Comparison of ENCODE assay signal across 17 cellular contexts in genomic region chr9:117719161-117719560, GRCh38. TPM values are rescaled to one million over a fixed set of nuclear protein-coding genes. Genes with fewer than 3 reads are reported as not detected.
A peak's percentile ranks its signal among the peaks of the same experiment; 100 is the strongest.
DNase-seq lines count a peak whose midpoint lies in the region; ATAC-seq, FAIRE-seq and TF ChIP-seq lines count a peak whose summit lies in the region.
"Had no signal": no experiment of that assay in that cellular context is flagged by ENCODE, and none has a peak within 500 bp of the region (broad histone marks: within the 10 kb centered on the region; RNA-seq: fewer than 3 reads in every experiment).

No MANE protein-coding gene starts in this region.

- no peak for ATAC-seq in left ventricle myocardium superior
- ATAC-seq in GM21367 (IDR thresholded peaks at IDR 0.05; ENCODE audit: unreplicated experiment), result no peak

- no peaks in the 10 kb centered on the region for H3K27me3 ChIP-seq in left ventricle myocardium inferior (ENCODE audit: low read depth)
- no peaks in the 10 kb centered on the region for H3K27me3 ChIP-seq in adipocyte (replicated peaks; ENCODE audit: control insufficient read depth, insufficient read depth, low read length)
- H3K27me3 ChIP-seq in osteoblast (ENCODE audit: insufficient read depth, low read length), result no peaks in the 10 kb centered on the region
- H3K27me3 ChIP-seq in esophagus muscularis mucosa, result no peaks in the 10 kb centered on the region
- H3K27me3 ChIP-seq: SJSA1 had no signal

- DNase-seq in left ventricle myocardium inferior, result no peak
- DNase-seq in left ventricle myocardium superior, result no peak
- no peak for DNase-seq in adipocyte (ENCODE audit: low read depth)
- no peak for DNase-seq in osteoblast (ENCODE audit: insufficient read length, low spot score, missing footprints)
- no peak for DNase-seq in esophagus muscularis mucosa (ENCODE audit: extremely low spot score)
- DNase-seq in HTR-8/SVneo (ENCODE audit: insufficient read length, low spot score), result no peak
- no peak for DNase-seq in activated CD8-positive, alpha-beta memory T cell treated with anti-CD3 and anti-CD28 coated beads, Interleukin-2, amount 50 U/mL, for 4 hours
- DNase-seq: COR-L47, H7, NCI-H1417, NCI-H1930, NCI-H2171, NCI-H446, NCI-H748 treated with DMSO at 0.1 percent for 48 hours, PC-9 had no signal

- H3K4me1 ChIP-seq in left ventricle myocardium inferior, result peaks cover 97% of the 10 kb centered on the region
- peaks cover 64% of the 10 kb centered on the region for H3K4me1 ChIP-seq in adipocyte (ENCODE audit: control insufficient read depth, insufficient read depth, low read length)
- H3K4me1 ChIP-seq in osteoblast (ENCODE audit: insufficient read depth, low read length), result peaks cover 41% of the 10 kb centered on the region
- peaks cover 35 to 63% (median 46%) of the 10 kb centered on the region in 4 donors for H3K4me1 ChIP-seq in esophagus muscularis mucosa

- TF ChIP-seq EP300 in esophagus muscularis mucosa (IDR thresholded peaks at IDR 0.05), result no peak

- H3K4me2 ChIP-seq in osteoblast (ENCODE audit: insufficient read depth, low read length), result no peak overlapping the region
- H3K4me2 ChIP-seq: PC-9 had no signal

- H3K36me3 ChIP-seq in left ventricle myocardium inferior (peaks cover 10% of the 10 kb centered on the region), adipocyte (ENCODE audit: control insufficient read depth, insufficient read depth, low read length, severe bottlenecking) (peaks cover 10% of the 10 kb centered on the region), osteoblast (ENCODE audit: insufficient read depth, low read length) (peaks cover 5% of the 10 kb centered on the region), esophagus muscularis mucosa (peaks cover 0 to 8% (median 4%) of the 10 kb centered on the region in 4 donors)

- no peak overlapping the region for H3K4me3 ChIP-seq in left ventricle myocardium inferior
- H3K4me3 ChIP-seq in adipocyte (ENCODE audit: low read length), result peak overlapping the region; percentile 1
- no peak overlapping the region for H3K4me3 ChIP-seq in osteoblast (ENCODE audit: insufficient read depth, low read length)
- no peak overlapping the region for H3K4me3 ChIP-seq in esophagus muscularis mucosa
- H3K4me3 ChIP-seq: PC-9, SJSA1 had no signal

- no peaks in the 10 kb centered on the region for H4K20me1 ChIP-seq in osteoblast (ENCODE audit: insufficient read depth, low read length)

- peak overlapping the region; percentile 68 for H3K27ac ChIP-seq in left ventricle myocardium inferior (replicated peaks)
- H3K27ac ChIP-seq in osteoblast (ENCODE audit: low read depth, low read length), result peak overlapping the region; percentile 85
- no peak overlapping the region for H3K27ac ChIP-seq in esophagus muscularis mucosa (replicated peaks in 1 of 4)
- H3K27ac ChIP-seq: PC-9 had no signal

- TF ChIP-seq CTCF in left ventricle myocardium inferior (IDR thresholded peaks at IDR 0.05; ENCODE audit: borderline replicate concordance) (no peak), osteoblast (IDR thresholded peaks at IDR 0.05; ENCODE audit: extremely low read depth, low read depth, low read length) (no peak), esophagus muscularis mucosa (IDR thresholded peaks at IDR 0.05) (no peak)

- TF ChIP-seq POLR2A in esophagus muscularis mucosa (IDR thresholded peaks at IDR 0.05; ENCODE audit: low read depth), result no peak

- peak overlapping the region; percentile 33 for H3K9ac ChIP-seq in adipocyte (ENCODE audit: low read length)

- H3K9me3 ChIP-seq in left ventricle myocardium inferior (replicated peaks) (no peaks in the 10 kb centered on the region), adipocyte (ENCODE audit: control insufficient read depth, low read length) (no peaks in the 10 kb centered on the region), osteoblast (ENCODE audit: low read depth, low read length) (no peaks in the 10 kb centered on the region), esophagus muscularis mucosa (no peaks in the 10 kb centered on the region)
- H3K9me3 ChIP-seq: SJSA1 had no signal

- WGBS in esophagus muscularis mucosa, result 88% methylated on average over 2 of the region's 2 CpGs

- intact Hi-C loops in left ventricle myocardium inferior (cut with micrococcal nuclease), result no loop called here
- intact Hi-C loops in left ventricle myocardium superior (cut with micrococcal nuclease), result no loop called here
- intact Hi-C loops in esophagus muscularis mucosa (cut with DNase I), result no loop called here

- no peaks in the 10 kb centered on the region for H3K79me2 ChIP-seq in osteoblast (ENCODE audit: insufficient read depth, low read length)

- FAIRE-seq in HTR-8/SVneo (lab: Jason Lieb, UNC), result no peak

- no peak overlapping the region for H2AFZ ChIP-seq in osteoblast (ENCODE audit: low read length)
- H2AFZ ChIP-seq: PC-9 had no signal

RNA-seq across cellular contexts. Expression of gene TLR4, which starts 15.0 kb away (rescaled TPM):
- 14.2 TPM for total RNA-seq in left ventricle myocardium inferior
- total RNA-seq in left ventricle myocardium superior, result 14.4 TPM
- 44.2 and 46.7 TPM in 2 replicates for total RNA-seq in osteoblast
- 10 to 100 TPM in 3 of 4 donors, 1 to 10 TPM in 1; 9.7 to 46.7 (median 17.9) TPM for total RNA-seq in esophagus muscularis mucosa
- total RNA-seq: H7 had no signal

Comparison
In these comparisons a context has a peak if more than half of its experiments do, and no peak if none do; other contexts are left out.
1. H3K27ac ChIP-seq: peak in left ventricle myocardium inferior (single experiment) and osteoblast (single experiment); none in esophagus muscularis mucosa (0 of 4).